7 cellular contexts compared by ENCODE assay signal in the genomic region with DNA sequence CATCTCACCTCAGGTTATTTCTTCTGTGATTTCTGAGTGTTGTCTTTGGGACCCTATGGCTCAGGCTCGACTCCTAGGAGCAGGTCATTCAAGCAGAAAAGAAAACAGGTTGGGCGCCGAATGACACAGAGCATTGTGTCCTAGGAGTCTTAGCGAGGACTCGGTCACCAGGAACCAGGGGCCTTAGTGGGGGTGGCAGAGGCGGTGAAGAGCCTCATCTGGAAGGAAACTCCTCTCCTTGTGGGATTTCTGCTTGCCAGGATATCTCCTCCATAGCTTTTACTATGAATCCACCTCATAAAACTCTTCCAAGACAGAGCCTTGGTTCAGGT. TPM values are rescaled to one million over a fixed set of nuclear protein-coding genes. Genes with fewer than 3 reads are reported as not detected.
DNase-seq lines count a peak whose midpoint lies in the region; ATAC-seq lines count a peak whose summit lies in the region.

No MANE protein-coding gene starts in this region.

- H3K27me3 ChIP-seq in HUES6 (ENCODE audit: control insufficient read depth, insufficient read depth, low read length) (no peaks in the 10 kb centered on the region), iPS-18a (ENCODE audit: control insufficient read depth, insufficient read depth, low read length) (peaks cover 15% of the 10 kb centered on the region)

- H3K36me3 Mint-ChIP-seq in activated T-helper 17 cell treated with anti-CD3 and anti-CD28 coated beads, Interleukin-2, amount 50 U/mL, for 72 hours (ENCODE audit: low read depth): no peaks in the 10 kb centered on the region
- no peaks in the 10 kb centered on the region for H3K36me3 Mint-ChIP-seq in stimulated activated naive B cell treated with anti-CD40 and anti-IgM and Interleukin-4, amounts not matched to agents 10 μg/mL and 1 μg/mL and 100 μg/mL, for 72 hours

- H3K9ac ChIP-seq in HUES6 (ENCODE audit: low read length) (peak overlapping the region; percentile 71), iPS-18a (ENCODE audit: low read length) (peak overlapping the region; percentile 73)

- H3K9me3 ChIP-seq in HUES6 (ENCODE audit: control insufficient read depth, insufficient read depth, low read depth, low read length) (no peaks in the 10 kb centered on the region), iPS-18a (ENCODE audit: control insufficient read depth, low read depth, low read length) (no peaks in the 10 kb centered on the region)

- H3K4me3 Mint-ChIP-seq in activated T-helper 17 cell treated with anti-CD3 and anti-CD28 coated beads, Interleukin-2, amount 50 U/mL, for 72 hours: peak overlapping the region; percentile 57
- H3K4me3 Mint-ChIP-seq in stimulated activated naive B cell treated with anti-CD40 and anti-IgM and Interleukin-4, amounts not matched to agents 10 μg/mL and 1 μg/mL and 100 μg/mL, for 72 hours: peak overlapping the region; percentile 66 to 74

- H3K27me3 Mint-ChIP-seq in activated T-helper 17 cell treated with anti-CD3 and anti-CD28 coated beads, Interleukin-2, amount 50 U/mL, for 72 hours: peaks cover 11% of the 10 kb centered on the region
- peaks cover 40 to 51% of the 10 kb centered on the region in 2 donors for H3K27me3 Mint-ChIP-seq in stimulated activated naive B cell treated with anti-CD40 and anti-IgM and Interleukin-4, amounts not matched to agents 10 μg/mL and 1 μg/mL and 100 μg/mL, for 72 hours

- peak overlapping the region; percentile 80 for H3K4me3 ChIP-seq in HUES6 (ENCODE audit: low read depth, low read length)
- H3K4me3 ChIP-seq in iPS-18a (ENCODE audit: low read length): peak overlapping the region; percentile 73

- H3K4me1 Mint-ChIP-seq in activated T-helper 17 cell treated with anti-CD3 and anti-CD28 coated beads, Interleukin-2, amount 50 U/mL, for 72 hours: no peaks in the 10 kb centered on the region
- H3K4me1 Mint-ChIP-seq in stimulated activated naive B cell treated with anti-CD40 and anti-IgM and Interleukin-4, amounts not matched to agents 10 μg/mL and 1 μg/mL and 100 μg/mL, for 72 hours: peaks cover 5 to 8% of the 10 kb centered on the region in 2 donors

- DNase-seq in stimulated activated naive B cell treated with anti-CD40 and anti-IgM and Interleukin-4, amounts not matched to agents 10 μg/mL and 1 μg/mL and 100 μg/mL, for 72 hours: no peak
- DNase-seq in hepatic stellate cell (ENCODE audit: low spot score) (no peak), NCI-H1417 (lab: John Stamatoyannopoulos, UW) (no peak)

- no peak overlapping the region for H3K27ac Mint-ChIP-seq in activated T-helper 17 cell treated with anti-CD3 and anti-CD28 coated beads, Interleukin-2, amount 50 U/mL, for 72 hours
- no peak overlapping the region for H3K27ac Mint-ChIP-seq in stimulated activated naive B cell treated with anti-CD40 and anti-IgM and Interleukin-4, amounts not matched to agents 10 μg/mL and 1 μg/mL and 100 μg/mL, for 72 hours

- no peaks in the 10 kb centered on the region for H3K9me3 Mint-ChIP-seq in activated T-helper 17 cell treated with anti-CD3 and anti-CD28 coated beads, Interleukin-2, amount 50 U/mL, for 72 hours
- H3K9me3 Mint-ChIP-seq in stimulated activated naive B cell treated with anti-CD40 and anti-IgM and Interleukin-4, amounts not matched to agents 10 μg/mL and 1 μg/mL and 100 μg/mL, for 72 hours: no peaks in the 10 kb centered on the region

- no peaks in the 10 kb centered on the region for H3K36me3 ChIP-seq in HUES6 (ENCODE audit: control insufficient read depth, insufficient read depth, low read length)
- H3K36me3 ChIP-seq in iPS-18a (ENCODE audit: control insufficient read depth, low read depth, low read length): no peaks in the 10 kb centered on the region

- ATAC-seq in activated T-helper 17 cell treated with anti-CD3 and anti-CD28 coated beads, Interleukin-2, amount 50 U/mL, for 72 hours (replicated peaks): no peak
- no peak for ATAC-seq in stimulated activated naive B cell treated with anti-CD40 and anti-IgM and Interleukin-4, amounts not matched to agents 10 μg/mL and 1 μg/mL and 100 μg/mL, for 72 hours (replicated peaks)
- ATAC-seq in HG02870 (IDR thresholded peaks at IDR 0.05; ENCODE audit: unreplicated experiment): no peak

- no peak overlapping the region; the same call in 1 of the 2 replicates for H3K27ac ChIP-seq in HUES6 (ENCODE audit: low read depth, low read length)
- H3K27ac ChIP-seq in iPS-18a (ENCODE audit: low read length): no peak overlapping the region

- H3K4me1 ChIP-seq in HUES6 (ENCODE audit: control insufficient read depth, insufficient read depth, low read length) (peaks cover 16% of the 10 kb centered on the region), iPS-18a (ENCODE audit: control insufficient read depth, low read depth, low read length) (peaks cover 4% of the 10 kb centered on the region)

RNA-seq across cellular contexts. Expression of a gene that starts 0.6 kb away (rescaled TPM):
- total RNA-seq in activated T-helper 17 cell treated with anti-CD3 and anti-CD28 coated beads, Interleukin-2, amount 50 U/mL, for 72 hours: 1 to 10 TPM in 1 of 2 donors, under 1 TPM in 1; 0.17 to 4.9 TPM

RNA-seq across cellular contexts. Expression of a gene that starts 45.2 kb away (rescaled TPM):
- total RNA-seq in activated T-helper 17 cell treated with anti-CD3 and anti-CD28 coated beads, Interleukin-2, amount 50 U/mL, for 72 hours: under 1 TPM; 0.71 to 0.84 TPM
